ENCODE assay signal across 15 cellular contexts in genomic region chr9:18675973-18676372, GRCh38.
"Had no signal": no experiment of that assay in that cellular context is flagged by ENCODE, and none has a peak within 500 bp of the region (broad histone marks: within the 10 kb centered on the region; RNA-seq: fewer than 3 reads in every experiment).

No MANE protein-coding gene starts in this region.

- DNase-seq: activated CD4-positive, alpha-beta memory T cell treated with anti-CD3 and anti-CD28 coated beads for 36 hours; activated CD4-positive, alpha-beta T cell treated with anti-CD3 and anti-CD28 coated beads for 48 hours; activated naive CD4-positive, alpha-beta T cell treated with Interleukin-2 at 50 U/mL for 16 hours; activated naive CD8-positive, alpha-beta T cell treated with anti-CD3 and anti-CD28 coated beads for 36 hours; activated T-cell treated with anti-CD3 and anti-CD28 coated beads, Interleukin-2, amount 50 U/mL, for 48 hours; amniotic stem cell; effector memory CD4-positive, alpha-beta T cell; foreskin melanocyte; left ventricle myocardium superior; mammary epithelial cell; naive thymus-derived CD8-positive, alpha-beta T cell; stimulated activated CD4-positive, alpha-beta T cell treated with anti-CD3 and anti-CD28 coated beads, Interleukin-12 subunit alpha, Interleukin-12 subunit beta, amount 100 ng/mL, for 4 hours; stimulated activated CD4-positive, alpha-beta T cell treated with anti-CD3 and anti-CD28 coated beads, Interleukin-4, amount 100 ng/mL, for 4 hours; stimulated activated naive CD8-positive, alpha-beta T cell treated with anti-CD3 and anti-CD28 coated beads, Interleukin-15, Interleukin-2, amounts not matched to agents 100 U/mL and 50 U/mL, for 24 hours; upper lobe of left lung had no signal

- ATAC-seq: left ventricle myocardium superior; naive thymus-derived CD8-positive, alpha-beta T cell; stimulated activated naive CD8-positive, alpha-beta T cell treated with anti-CD3 and anti-CD28 coated beads, Interleukin-15, Interleukin-2, amounts not matched to agents 100 U/mL and 50 U/mL, for 24 hours had no signal
